Comparison of ENCODE assay signal across 6 cellular contexts in genomic region chr17:33534063-33534462, GRCh38.
"Had no signal": no experiment of that assay in that cellular context is flagged by ENCODE, and none has a peak within 500 bp of the region (broad histone marks: within the 10 kb centered on the region; RNA-seq: fewer than 3 reads in every experiment).

No MANE protein-coding gene starts in this region.

- FAIRE-seq: HepG2, HTR-8/SVneo, K562 had no signal

- DNase-seq: IMR-90, KBM-7 had no signal

- H3K27ac ChIP-seq: HL-60 had no signal

- H3K4me3 ChIP-seq: K562 had no signal
